In genomic region chr16:77190478-77191258, GRCh38 we compare ENCODE assay signal across 1 cellular context.
TF ChIP-seq lines count a peak whose summit lies in the region.

Gene MON1B (plus strand): TSS chr16:77191190. CDS start chr16:77191486, 296 bp downstream.

TF ChIP-seq in A549, 52 proteins besides CTCF, POLR2A, EP300 and RAD21 (continued from another document):
- TF ChIP-seq, protein P1, sequence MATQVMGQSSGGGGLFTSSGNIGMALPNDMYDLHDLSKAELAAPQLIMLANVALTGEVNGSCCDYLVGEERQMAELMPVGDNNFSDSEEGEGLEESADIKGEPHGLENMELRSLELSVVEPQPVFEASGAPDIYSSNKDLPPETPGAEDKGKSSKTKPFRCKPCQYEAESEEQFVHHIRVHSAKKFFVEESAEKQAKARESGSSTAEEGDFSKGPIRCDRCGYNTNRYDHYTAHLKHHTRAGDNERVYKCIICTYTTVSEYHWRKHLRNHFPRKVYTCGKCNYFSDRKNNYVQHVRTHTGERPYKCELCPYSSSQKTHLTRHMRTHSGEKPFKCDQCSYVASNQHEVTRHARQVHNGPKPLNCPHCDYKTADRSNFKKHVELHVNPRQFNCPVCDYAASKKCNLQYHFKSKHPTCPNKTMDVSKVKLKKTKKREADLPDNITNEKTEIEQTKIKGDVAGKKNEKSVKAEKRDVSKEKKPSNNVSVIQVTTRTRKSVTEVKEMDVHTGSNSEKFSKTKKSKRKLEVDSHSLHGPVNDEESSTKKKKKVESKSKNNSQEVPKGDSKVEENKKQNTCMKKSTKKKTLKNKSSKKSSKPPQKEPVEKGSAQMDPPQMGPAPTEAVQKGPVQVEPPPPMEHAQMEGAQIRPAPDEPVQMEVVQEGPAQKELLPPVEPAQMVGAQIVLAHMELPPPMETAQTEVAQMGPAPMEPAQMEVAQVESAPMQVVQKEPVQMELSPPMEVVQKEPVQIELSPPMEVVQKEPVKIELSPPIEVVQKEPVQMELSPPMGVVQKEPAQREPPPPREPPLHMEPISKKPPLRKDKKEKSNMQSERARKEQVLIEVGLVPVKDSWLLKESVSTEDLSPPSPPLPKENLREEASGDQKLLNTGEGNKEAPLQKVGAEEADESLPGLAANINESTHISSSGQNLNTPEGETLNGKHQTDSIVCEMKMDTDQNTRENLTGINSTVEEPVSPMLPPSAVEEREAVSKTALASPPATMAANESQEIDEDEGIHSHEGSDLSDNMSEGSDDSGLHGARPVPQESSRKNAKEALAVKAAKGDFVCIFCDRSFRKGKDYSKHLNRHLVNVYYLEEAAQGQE (IDR thresholded peaks at IDR 0.05) = peak; percentile 2; the same call in 1 of the 2 replicates
- no peak for TF ChIP-seq JUNB (IDR thresholded peaks at IDR 0.05)
